In the genomic region with DNA sequence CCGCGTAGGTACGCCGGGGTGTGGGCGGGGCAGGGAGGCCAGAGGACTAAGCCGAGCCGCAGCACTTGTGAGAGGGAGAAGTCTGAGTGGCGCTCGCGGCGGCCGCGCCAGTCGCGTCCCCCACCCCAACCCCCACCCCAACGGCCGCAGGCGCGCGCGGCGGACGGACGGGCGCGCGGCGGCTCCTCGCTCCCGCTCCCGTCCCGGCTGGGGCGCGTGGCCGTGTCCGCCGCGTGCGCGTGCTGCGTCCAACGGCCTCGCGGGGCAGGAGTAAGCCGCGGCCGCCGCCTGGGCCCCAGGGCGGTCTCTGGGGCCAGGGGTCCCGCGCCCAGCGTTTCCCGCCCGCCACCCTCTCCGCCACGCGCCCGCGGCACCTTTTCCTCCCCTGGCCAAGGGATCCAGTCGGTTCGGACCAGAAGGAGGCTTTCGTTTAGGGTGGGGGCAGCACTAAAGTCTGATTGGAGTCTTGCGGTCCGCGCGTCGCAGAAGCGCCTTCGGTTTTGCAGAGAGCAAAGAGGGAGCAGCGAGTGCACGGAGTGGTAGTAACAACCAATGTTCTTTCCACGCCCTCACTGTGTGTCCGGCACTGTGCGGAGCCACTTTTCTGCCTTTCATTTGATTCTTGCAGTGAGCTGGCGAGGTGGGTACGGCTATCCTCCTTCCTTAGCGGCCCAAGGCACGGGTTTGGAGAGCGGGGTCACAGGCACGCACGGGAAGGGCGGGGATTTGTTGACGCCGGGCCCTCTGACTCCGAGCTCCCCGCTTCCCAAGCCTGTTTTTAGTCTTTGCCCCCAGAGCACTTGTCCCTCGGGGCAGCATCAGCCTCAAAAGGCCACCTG, we compare ENCODE assay signal across 8 cellular contexts. TPM values are rescaled to one million over a fixed set of nuclear protein-coding genes. Genes with fewer than 3 reads are reported as not detected.
DNase-seq lines count a peak whose midpoint lies in the region; ATAC-seq and TF ChIP-seq lines count a peak whose summit lies in the region.

No MANE protein-coding gene starts in this region.

- no peaks in the 10 kb centered on the region for H3K9me2 ChIP-seq in PC-9 (ENCODE audit: insufficient read depth)

- no peaks in the 10 kb centered on the region; the same call in 1 of the 2 replicates for H3F3A ChIP-seq in PC-9 (ENCODE audit: insufficient read depth, low read depth)

- H3K9me3 Mint-ChIP-seq in activated naive CD8-positive, alpha-beta T cell treated with anti-CD3 and anti-CD28 coated beads, Interleukin-2, amount 10 ng/mL, durations not matched to agents 7 days and 5 days: no peaks in the 10 kb centered on the region

- no peaks in the 10 kb centered on the region for H3K27me3 ChIP-seq in BLaER1 treated with 17β-estradiol and CSF1 and Interleukin-3, amounts not matched to agents 10 nM and 100 nM
- H3K27me3 ChIP-seq in PC-9 (ENCODE audit: insufficient read depth, low read depth): no peaks in the 10 kb centered on the region
- H3K27me3 ChIP-seq in right atrium auricular region: no peaks in the 10 kb centered on the region

- no TSS peak for BruUV-seq in PC-9 (replicated peaks; lab: Mats Ljungman, UMichigan)

- H3K36me3 Mint-ChIP-seq in activated naive CD8-positive, alpha-beta T cell treated with anti-CD3 and anti-CD28 coated beads, Interleukin-2, amount 10 ng/mL, durations not matched to agents 7 days and 5 days: peaks cover 11% of the 10 kb centered on the region

- H3K27ac ChIP-seq in BLaER1 treated with 17β-estradiol and CSF1 and Interleukin-3, amounts not matched to agents 10 nM and 100 nM: peak overlapping the region; percentile 74 to 97 (median 94)
- peak overlapping the region; percentile 66 for H3K27ac ChIP-seq in PC-9
- peak overlapping the region; percentile 87 to 93 for H3K27ac ChIP-seq in right atrium auricular region

- peaks cover 51 to 53% (median 52%) of the 10 kb centered on the region in 11 experiments for H4K20me1 ChIP-seq in BLaER1 treated with 17β-estradiol and CSF1 and Interleukin-3, amounts not matched to agents 10 nM and 100 nM
- peaks cover 51% of the 10 kb centered on the region for H4K20me1 ChIP-seq in PC-9 (ENCODE audit: insufficient read depth)

- no peaks in the 10 kb centered on the region for H3K9me3 ChIP-seq in BLaER1 treated with 17β-estradiol and CSF1 and Interleukin-3, amounts not matched to agents 10 nM and 100 nM (replicated peaks in 1 of 11)
- H3K9me3 ChIP-seq in PC-9 (ENCODE audit: insufficient read depth, low read depth) (no peaks in the 10 kb centered on the region), right atrium auricular region (no peaks in the 10 kb centered on the region)

- peaks cover 28 to 54% (median 47%) of the 10 kb centered on the region in 10 experiments for H3K4me1 ChIP-seq in BLaER1 treated with 17β-estradiol and CSF1 and Interleukin-3, amounts not matched to agents 10 nM and 100 nM
- H3K4me1 ChIP-seq in PC-9 (replicated peaks; ENCODE audit: insufficient read depth): peaks cover 34% of the 10 kb centered on the region
- peaks cover 0 to 51% of the 10 kb centered on the region in 2 donors for H3K4me1 ChIP-seq in right atrium auricular region

- no peak for TF ChIP-seq CTCF in PC-9 (conservative IDR thresholded peaks at IDR 0.05)
- TF ChIP-seq CTCF in right atrium auricular region (IDR thresholded peaks at IDR 0.05): no peak

- POLR2A ChIA-PET in PC-9 (lab: Charles Lee; ENCODE audit: unreplicated experiment): interaction anchor here (0.5 to 1.5 kb wide), 6 partner anchors 12 to 1012 kb away, joined by 3 to 5 read pairs (median 4); no protein-coding TSS in a partner anchor
- POLR2A ChIA-PET in activated naive CD8-positive, alpha-beta T cell treated with anti-CD3 and anti-CD28 coated beads, Interleukin-2, amount 10 ng/mL, durations not matched to agents 7 days and 5 days (lab: Charles Lee): interaction anchor here (0.8 to 6.3 kb wide), 14 partner anchors 9 to 743 kb away, joined by 3 to 102 read pairs (median 5); a partner anchor contains a TSS

- no peak overlapping the region for H2AFZ ChIP-seq in PC-9

- peak overlapping the region; percentile 93 to 99 (median 95) for H3K9ac ChIP-seq in BLaER1 treated with 17β-estradiol and CSF1 and Interleukin-3, amounts not matched to agents 10 nM and 100 nM

- peaks cover 64% of the 10 kb centered on the region for H3K79me2 ChIP-seq in PC-9 (ENCODE audit: low read depth)

- intact Hi-C loops in PC-9 (cut with micrococcal nuclease; ENCODE audit: unreplicated experiment): loop anchor here (5.0 kb wide), 3 partner anchors 325 to 695 kb away; a partner anchor contains a TSS

- no peaks in the 10 kb centered on the region for H3K27me3 Mint-ChIP-seq in activated naive CD8-positive, alpha-beta T cell treated with anti-CD3 and anti-CD28 coated beads, Interleukin-2, amount 10 ng/mL, durations not matched to agents 7 days and 5 days

- CTCF ChIA-PET in PC-9 (lab: Charles Lee): interaction anchor here (2.2 kb wide), 1 partner anchor 114 kb away, joined by 8 read pairs; no protein-coding TSS in a partner anchor

- H3K36me3 ChIP-seq in BLaER1 treated with 17β-estradiol and CSF1 and Interleukin-3, amounts not matched to agents 10 nM and 100 nM: peaks cover 5 to 33% (median 16%) of the 10 kb centered on the region in 11 experiments; a peak in 20 of 22 replicates
- H3K36me3 ChIP-seq in PC-9 (ENCODE audit: low read depth): peaks cover 21% of the 10 kb centered on the region
- no peaks in the 10 kb centered on the region for H3K36me3 ChIP-seq in right atrium auricular region

- DNase-seq in PC-9: peak in 1 of 2 experiments; percentile 29
- DNase-seq in activated naive CD8-positive, alpha-beta T cell treated with anti-CD3 and anti-CD28 coated beads, Interleukin-2, amount 10 ng/mL, durations not matched to agents 7 days and 5 days: no peak
- DNase-seq in right atrium auricular region (ENCODE audit: low spot score): peak; percentile 65
- DNase-seq in putamen (ENCODE audit: low spot score): peak; percentile 41

- H3K4me2 ChIP-seq in BLaER1 treated with 17β-estradiol and CSF1 and Interleukin-3, amounts not matched to agents 10 nM and 100 nM: peak overlapping the region; percentile 73 to 94 (median 87)
- peak overlapping the region; percentile 94 for H3K4me2 ChIP-seq in PC-9

- H3K4me1 Mint-ChIP-seq in activated naive CD8-positive, alpha-beta T cell treated with anti-CD3 and anti-CD28 coated beads, Interleukin-2, amount 10 ng/mL, durations not matched to agents 7 days and 5 days: peaks cover 38% of the 10 kb centered on the region

- peak; percentile 5 for ATAC-seq in GM21360 (IDR thresholded peaks at IDR 0.05; ENCODE audit: unreplicated experiment)
- peak; percentile 0 for ATAC-seq in activated naive CD8-positive, alpha-beta T cell treated with anti-CD3 and anti-CD28 coated beads, Interleukin-2, amount 10 ng/mL, durations not matched to agents 7 days and 5 days (ENCODE audit: low read depth)
- no peak for ATAC-seq in GM21786 (IDR thresholded peaks at IDR 0.05; ENCODE audit: unreplicated experiment)
- ATAC-seq in HG03520 (IDR thresholded peaks at IDR 0.05; ENCODE audit: unreplicated experiment): no peak

- H3K4me3 ChIP-seq in BLaER1 treated with 17β-estradiol and CSF1 and Interleukin-3, amounts not matched to agents 10 nM and 100 nM: peak overlapping the region; percentile 85 to 98 (median 94)
- H3K4me3 ChIP-seq in PC-9: peak overlapping the region; percentile 92
- peak overlapping the region; percentile 70 to 75 for H3K4me3 ChIP-seq in right atrium auricular region

- H3K4me3 Mint-ChIP-seq in activated naive CD8-positive, alpha-beta T cell treated with anti-CD3 and anti-CD28 coated beads, Interleukin-2, amount 10 ng/mL, durations not matched to agents 7 days and 5 days: peak overlapping the region; percentile 86

- H3K27ac Mint-ChIP-seq in activated naive CD8-positive, alpha-beta T cell treated with anti-CD3 and anti-CD28 coated beads, Interleukin-2, amount 10 ng/mL, durations not matched to agents 7 days and 5 days: peak overlapping the region; percentile 84

RNA-seq across cellular contexts. Expression of a gene that starts 0.5 kb away (rescaled TPM):
- total RNA-seq in PC-9 (2021) (203 and 254 TPM in 2 replicates), right atrium auricular region (10 to 100 TPM; 57.1 to 60.9 TPM)
- total RNA-seq in activated naive CD8-positive, alpha-beta T cell treated with anti-CD3 and anti-CD28 coated beads, Interleukin-2, amount 10 ng/mL, durations not matched to agents 7 days and 5 days: 100 to 1,000 TPM; 164 to 178 TPM

RNA-seq across cellular contexts. Expression of a gene that starts 13.8 kb away (rescaled TPM):
- total RNA-seq in PC-9 (2021) (175 and 201 TPM in 2 replicates), right atrium auricular region (10 to 100 TPM; 64.6 to 84.5 TPM)
- total RNA-seq in activated naive CD8-positive, alpha-beta T cell treated with anti-CD3 and anti-CD28 coated beads, Interleukin-2, amount 10 ng/mL, durations not matched to agents 7 days and 5 days: 10 to 100 TPM; 42.7 to 48.1 TPM

Comparison
In these comparisons a context has a peak if more than half of its experiments do, and no peak if none do; other contexts are left out.
1. ATAC-seq: peak in GM21360 (single experiment) and activated naive CD8-positive, alpha-beta T cell treated with anti-CD3 and anti-CD28 coated beads, Interleukin-2, amount 10 ng/mL, durations not matched to agents 7 days and 5 days (single experiment); none in GM21786 (single experiment) and HG03520 (single experiment).
2. Peak in every context shown above with its lines, with median percentiles within 50 percentile points of each other: H3K27ac ChIP-seq and H3K4me3 ChIP-seq.